12 cellular contexts compared by ENCODE assay signal in genomic region chr2:206211657-206212255, GRCh38. TPM values are rescaled to one million over a fixed set of nuclear protein-coding genes. Genes with fewer than 3 reads are reported as not detected.
DNase-seq lines count a peak whose midpoint lies in the region; FAIRE-seq and TF ChIP-seq lines count a peak whose summit lies in the region.
"Had no signal": no experiment of that assay in that cellular context is flagged by ENCODE, and none has a peak within 500 bp of the region (broad histone marks: within the 10 kb centered on the region; RNA-seq: fewer than 3 reads in every experiment).

No MANE protein-coding gene starts in this region.

- H3K27me3 ChIP-seq in PC-9 (ENCODE audit: insufficient read depth, low read depth) (no peaks in the 10 kb centered on the region), osteoblast (ENCODE audit: insufficient read depth, low read length) (peaks cover 2% of the 10 kb centered on the region), tibial artery (no peaks in the 10 kb centered on the region)

- POLR2A ChIA-PET in PC-9 (lab: Charles Lee; ENCODE audit: unreplicated experiment), result no interaction called here

- H2AFZ ChIP-seq in PC-9 (no peak overlapping the region), osteoblast (ENCODE audit: low read length) (no peak overlapping the region)

- H3K9me3 ChIP-seq in PC-9 (ENCODE audit: insufficient read depth, low read depth) (no peaks in the 10 kb centered on the region), osteoblast (ENCODE audit: low read depth, low read length) (no peaks in the 10 kb centered on the region), tibial artery (no peaks in the 10 kb centered on the region)

- H3K36me3 ChIP-seq in PC-9 (ENCODE audit: low read depth) (no peaks in the 10 kb centered on the region), osteoblast (ENCODE audit: insufficient read depth, low read length) (no peaks in the 10 kb centered on the region), tibial artery (no peaks in the 10 kb centered on the region)

- FAIRE-seq in HTR-8/SVneo (lab: Jason Lieb, UNC), result no peak

- intact Hi-C loops in PC-9 (cut with micrococcal nuclease; ENCODE audit: unreplicated experiment) (loop anchor here (5.0 kb wide), 1 partner anchor 49 kb away; no protein-coding TSS in a partner anchor), tibial artery (cut with DNase I; ENCODE audit: low total_unique reads) (no loop called here)

- peaks cover 9% of the 10 kb centered on the region; the same call in 1 of the 2 replicates for H3F3A ChIP-seq in PC-9 (ENCODE audit: insufficient read depth, low read depth)

- peak overlapping the region; percentile 71 for H3K4me2 ChIP-seq in PC-9
- H3K4me2 ChIP-seq in osteoblast (ENCODE audit: insufficient read depth, low read length), result peak overlapping the region; percentile 93

- CTCF ChIA-PET in PC-9 (lab: Charles Lee), result no interaction called here

- H3K9me2 ChIP-seq in PC-9 (ENCODE audit: insufficient read depth), result no peaks in the 10 kb centered on the region

- H3K27ac ChIP-seq in PC-9, result peak overlapping the region; percentile 82
- peak overlapping the region; percentile 88 for H3K27ac ChIP-seq in osteoblast (ENCODE audit: low read depth, low read length)
- no peak overlapping the region for H3K27ac ChIP-seq in tibial artery

- no TSS peak for BruUV-seq in PC-9 (replicated peaks; lab: Mats Ljungman, UMichigan)

- TF ChIP-seq CTCF in PC-9 (conservative IDR thresholded peaks at IDR 0.05), result no peak
- TF ChIP-seq CTCF in epithelial cell of esophagus (IDR thresholded peaks at IDR 0.05; ENCODE audit: insufficient read depth, low read depth, low read length, missing control alignments), result no peak
- TF ChIP-seq CTCF in osteoblast (IDR thresholded peaks at IDR 0.05; ENCODE audit: extremely low read depth, low read depth, low read length), result no peak
- no peak for TF ChIP-seq CTCF in tibial artery (IDR thresholded peaks at IDR 0.05)

- DNase-seq in EL, result peak; percentile 76
- peak; percentile 26 to 77 for DNase-seq in PC-9
- peak; percentile 88 for DNase-seq in epithelial cell of esophagus (ENCODE audit: low read depth)
- DNase-seq in osteoblast (ENCODE audit: insufficient read length, low spot score, missing footprints), result peak; percentile 75
- DNase-seq in tibial artery, result no peak
- DNase-seq in GM19240 (ENCODE audit: insufficient read length, low spot score), result no peak
- DNase-seq in HTR-8/SVneo (ENCODE audit: insufficient read length, low spot score), result no peak
- no peak for DNase-seq in activated CD4-positive, alpha-beta T cell treated with anti-CD3 and anti-CD28 coated beads, Interleukin-2, amount 50 U/mL, for 1 hour
- DNase-seq: activated B cell treated with CpG ODN at 0.5 μM for 24 hours; CD4-positive, alpha-beta T cell; cortex of kidney; NCI-H510A had no signal

- peak overlapping the region; percentile 51; the same call in 1 of the 2 replicates for H3K4me3 ChIP-seq in PC-9
- H3K4me3 ChIP-seq in epithelial cell of esophagus (ENCODE audit: low read length), result peak overlapping the region; percentile 3
- H3K4me3 ChIP-seq in osteoblast (ENCODE audit: insufficient read depth, low read length), result peak overlapping the region; percentile 73
- H3K4me3 ChIP-seq in tibial artery, result no peak overlapping the region

- no peaks in the 10 kb centered on the region for H3K79me2 ChIP-seq in PC-9 (ENCODE audit: low read depth)
- peaks cover 44% of the 10 kb centered on the region for H3K79me2 ChIP-seq in osteoblast (ENCODE audit: insufficient read depth, low read length)

- peaks cover 35% of the 10 kb centered on the region for H3K4me1 ChIP-seq in PC-9 (replicated peaks; ENCODE audit: insufficient read depth)
- H3K4me1 ChIP-seq in osteoblast (ENCODE audit: insufficient read depth, low read length), result peaks cover 16% of the 10 kb centered on the region
- peaks cover 0 to 8% (median 0%) of the 10 kb centered on the region in 4 donors for H3K4me1 ChIP-seq in tibial artery

- no peaks in the 10 kb centered on the region for H4K20me1 ChIP-seq in PC-9 (ENCODE audit: insufficient read depth)
- no peaks in the 10 kb centered on the region for H4K20me1 ChIP-seq in osteoblast (ENCODE audit: insufficient read depth, low read length)

RNA-seq across cellular contexts. Expression of gene EEF1B2, which starts 52.1 kb away (rescaled TPM):
- total RNA-seq in PC-9 (2021) (328 and 367 TPM in 2 replicates), osteoblast (442 and 563 TPM in 2 replicates)

RNA-seq across cellular contexts. Expression of gene NDUFS1, which starts 52.5 kb away (rescaled TPM):
- total RNA-seq in PC-9 (2021) (60.7 and 68.9 TPM in 2 replicates), osteoblast (86.6 and 98.4 TPM in 2 replicates)

Comparison
In these comparisons a context has a peak if more than half of its experiments do, and no peak if none do; other contexts are left out.
1. DNase-seq: peak in EL (single experiment), PC-9 (2 of 2), epithelial cell of esophagus (single experiment) and osteoblast (single experiment); none in tibial artery (0 of 2), GM19240 (single experiment), HTR-8/SVneo (single experiment) and activated CD4-positive, alpha-beta T cell treated with anti-CD3 and anti-CD28 coated beads, Interleukin-2, amount 50 U/mL, for 1 hour (single experiment).
2. H3K27ac ChIP-seq: peak in PC-9 (single experiment) and osteoblast (single experiment); none in tibial artery (0 of 2).
3. H3K4me3 ChIP-seq: peak in PC-9 (single experiment), epithelial cell of esophagus (single experiment) and osteoblast (single experiment); none in tibial artery (0 of 2).